ENCODE assay signal across 1 cellular context in the genomic region with DNA sequence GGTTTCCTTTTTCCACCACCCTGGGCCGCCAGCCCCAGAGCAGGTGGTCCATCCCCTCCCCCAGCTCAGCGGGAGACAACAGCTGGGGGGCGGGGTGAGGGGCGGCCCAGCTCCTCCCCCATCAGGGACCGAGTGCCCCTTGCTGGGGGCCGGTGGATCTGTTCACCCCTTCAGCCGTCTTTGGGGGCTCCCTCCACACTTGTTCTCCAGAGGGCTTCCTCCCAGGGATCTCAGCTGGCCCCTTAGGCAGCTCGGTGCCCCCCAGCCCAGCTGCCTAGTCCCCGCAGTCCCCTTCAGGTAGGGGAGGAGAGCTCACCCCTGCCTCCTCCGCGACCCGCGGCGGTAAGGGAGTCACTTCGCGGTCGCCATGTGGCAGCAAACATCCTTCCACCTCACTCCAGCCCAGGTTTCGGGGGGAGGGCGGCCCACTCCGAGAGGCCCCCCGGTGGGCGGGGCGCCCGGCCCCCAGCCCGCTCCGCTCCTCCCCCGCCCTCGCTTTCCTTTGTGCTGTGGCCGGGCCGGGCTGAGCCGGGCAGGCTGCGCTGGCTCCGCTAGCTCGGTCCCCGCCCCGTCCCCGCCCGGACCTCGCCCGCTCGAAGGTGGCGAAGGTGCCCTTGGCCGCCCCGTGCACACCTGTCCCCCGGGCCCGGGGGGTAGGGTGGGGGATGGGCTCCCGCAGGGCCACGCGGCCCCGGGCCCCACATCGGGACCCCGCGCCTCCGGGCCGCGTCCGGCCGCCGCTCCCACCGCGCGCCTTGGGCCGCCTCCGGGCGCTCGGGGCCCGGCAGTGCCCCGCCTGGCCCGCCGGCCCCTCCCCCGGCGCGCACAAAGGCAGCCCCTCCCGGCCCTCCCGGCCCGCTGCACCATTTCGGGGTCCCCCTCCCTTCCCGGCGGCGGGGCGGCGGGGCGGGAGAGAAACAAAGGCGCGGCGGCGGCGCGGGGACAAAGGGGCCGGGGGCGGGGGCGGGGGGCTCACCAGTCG.
TF ChIP-seq lines count a peak whose summit lies in the region.

No MANE protein-coding gene starts in this region.

TF ChIP-seq in neural cell, 6 proteins besides CTCF, POLR2A, EP300 and RAD21 (continued from another document):
- no peak for TF ChIP-seq EZH2 (IDR thresholded peaks at IDR 0.05; ENCODE audit: borderline replicate concordance, insufficient read depth, low read length, poor library complexity, severe bottlenecking)
- peak; percentile 67 for TF ChIP-seq POLR2AphosphoS5 (IDR thresholded peaks at IDR 0.05)
- TF ChIP-seq MXI1 (conservative IDR thresholded peaks at IDR 0.05; ENCODE audit: poor library complexity, severe bottlenecking), result peak; percentile 83
- TF ChIP-seq REST (IDR thresholded peaks at IDR 0.05; ENCODE audit: borderline replicate concordance), result peak; percentile 26
